10 cellular contexts compared by ENCODE assay signal in the genomic region with DNA sequence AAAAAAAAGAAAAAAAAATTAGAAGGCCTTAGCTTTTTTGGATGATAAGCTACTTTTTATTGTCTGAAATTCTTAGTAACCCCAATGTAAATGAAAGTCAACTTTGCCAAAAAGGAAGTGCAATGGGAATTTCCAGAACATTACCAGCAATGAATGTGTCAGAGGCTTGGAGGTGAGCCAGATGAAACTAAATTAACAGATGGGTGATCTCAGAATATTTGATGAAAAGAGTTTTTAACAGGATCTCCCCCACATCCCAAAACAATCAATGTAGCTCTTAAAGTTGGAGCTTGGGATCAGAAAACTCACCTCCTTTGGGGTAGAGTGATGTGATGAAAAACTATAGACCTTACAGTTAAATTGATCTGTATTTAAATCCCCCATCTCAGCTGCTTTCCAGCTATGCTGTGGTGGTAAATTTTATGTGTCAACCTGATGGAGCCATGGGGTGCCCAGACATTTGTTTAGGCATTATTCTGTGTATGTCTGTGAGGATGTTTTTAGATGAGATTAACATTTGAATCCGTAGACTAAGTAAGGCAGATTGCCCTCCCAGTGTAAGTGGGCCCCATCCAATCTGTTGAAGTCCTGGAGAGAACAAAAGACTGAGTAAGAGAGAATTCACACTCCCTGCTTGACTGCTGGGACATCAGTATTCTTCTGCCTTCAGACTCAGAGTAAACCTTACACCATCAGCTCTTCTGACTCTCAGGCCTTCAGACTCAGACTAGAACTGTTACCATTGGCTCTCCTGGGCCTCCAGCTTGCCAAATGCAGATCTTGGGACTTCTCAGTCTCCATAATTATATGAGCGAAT.
DNase-seq lines count a peak whose midpoint lies in the region; ATAC-seq, FAIRE-seq and TF ChIP-seq lines count a peak whose summit lies in the region.
"Had no signal": no experiment of that assay in that cellular context is flagged by ENCODE, and none has a peak within 500 bp of the region (broad histone marks: within the 10 kb centered on the region; RNA-seq: fewer than 3 reads in every experiment).

No MANE protein-coding gene starts in this region.

- H3K4me3 ChIP-seq in fibroblast of the aortic adventitia (ENCODE audit: low read depth, low read length) (no peak overlapping the region), skin epidermis (no peak overlapping the region)

- H3K27ac ChIP-seq in skin epidermis, result peak overlapping the region in 19 of 21 experiments; percentile 5 to 80 (median 62)
- H3K27ac ChIP-seq: 22Rv1 had no signal

- no peak for ATAC-seq in GM21447 (IDR thresholded peaks at IDR 0.05; ENCODE audit: unreplicated experiment)
- ATAC-seq: HCT116 had no signal

- no peak for TF ChIP-seq CTCF in fibroblast of the aortic adventitia (IDR thresholded peaks at IDR 0.05; ENCODE audit: insufficient read depth, low read length)

- peak; percentile 97 for FAIRE-seq in RCC 7860 (lab: Jason Lieb, UNC)

- DNase-seq in NCI-H1694 (lab: John Stamatoyannopoulos, UW) (peak; percentile 3), NCI-H1694 treated with DMSO at 0.1 percent for 48 hours (lab: John Stamatoyannopoulos, UW) (no peak), RCC 7860 (ENCODE audit: low spot score) (peak; percentile 92), fibroblast of the aortic adventitia (ENCODE audit: low read depth) (peak; percentile 91), GM19238 (ENCODE audit: insufficient read length, low spot score) (no peak), hepatic stellate cell (ENCODE audit: low spot score) (no peak)

Comparison
In these comparisons a context has a peak if more than half of its experiments do, and no peak if none do; other contexts are left out.
1. DNase-seq: peak in NCI-H1694 (single experiment), RCC 7860 (single experiment) and fibroblast of the aortic adventitia (single experiment); none in NCI-H1694 treated with DMSO at 0.1 percent for 48 hours (single experiment), GM19238 (single experiment) and hepatic stellate cell (single experiment).